In the genomic region with DNA sequence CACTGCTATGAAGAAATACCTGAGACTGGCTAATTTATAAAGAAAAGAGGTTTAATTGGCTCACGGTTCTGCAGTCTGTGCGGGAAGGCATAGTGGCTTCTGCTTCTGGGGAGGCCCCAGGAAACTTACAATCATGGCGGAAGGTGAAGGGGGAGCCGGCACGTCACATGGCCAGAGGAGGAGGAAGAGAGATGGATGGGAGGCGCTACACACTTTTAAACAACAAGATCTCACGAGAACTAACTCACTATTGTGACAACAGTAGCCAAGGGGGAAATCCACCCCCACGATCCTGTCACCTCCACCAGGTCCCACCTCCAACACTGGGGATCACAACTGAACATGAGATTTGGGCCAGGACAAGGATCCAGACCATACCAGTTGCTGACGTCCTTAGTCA, we compare ENCODE assay signal across 28 cellular contexts. TPM values are rescaled to one million over a fixed set of nuclear protein-coding genes. Genes with fewer than 3 reads are reported as not detected.
A peak's percentile ranks its signal among the peaks of the same experiment; 100 is the strongest.
DNase-seq lines count a peak whose midpoint lies in the region; ATAC-seq, FAIRE-seq and TF ChIP-seq lines count a peak whose summit lies in the region.
"Had no signal": no experiment of that assay in that cellular context is flagged by ENCODE, and none has a peak within 500 bp of the region (broad histone marks: within the 10 kb centered on the region; RNA-seq: fewer than 3 reads in every experiment).

No MANE protein-coding gene starts in this region.

- H3K9ac ChIP-seq in GM12878 (ENCODE audit: control insufficient read depth, insufficient read depth, low read length) (no peak overlapping the region), trophoblast cell (ENCODE audit: low read length) (peak overlapping the region; percentile 45)

- H4K20me1 ChIP-seq in GM12878 (ENCODE audit: control insufficient read depth, insufficient read depth) = no peaks in the 10 kb centered on the region

- H3K23ac ChIP-seq in trophoblast cell (ENCODE audit: low read length) = no peak overlapping the region

- H3K4me1 ChIP-seq in GM12878 (ENCODE audit: control insufficient read depth, insufficient read depth, low read length) (no peaks in the 10 kb centered on the region), trophoblast cell (ENCODE audit: control insufficient read depth in 1 of 2, insufficient read depth in 2 of 2, low read length in 2 of 2) (peaks cover 4 to 6% of the 10 kb centered on the region in 2 experiments)

- H2BK12ac ChIP-seq in trophoblast cell (ENCODE audit: low read length) = no peak overlapping the region

- H2AK5ac ChIP-seq in trophoblast cell (ENCODE audit: low read length) = no peak overlapping the region

- no peaks in the 10 kb centered on the region for H3K36me3 Mint-ChIP-seq in CD14-positive monocyte
- H3K36me3 Mint-ChIP-seq: activated naive CD8-positive, alpha-beta T cell treated with anti-CD3 and anti-CD28 coated beads, Interleukin-2, amount 10 ng/mL, durations not matched to agents 7 days and 5 days; brain had no signal

- H3K9me3 ChIP-seq in GM12878 (replicated peaks; ENCODE audit: control insufficient read depth, insufficient read depth, low read length) = no peaks in the 10 kb centered on the region
- peaks cover 4% of the 10 kb centered on the region for H3K9me3 ChIP-seq in trophoblast cell (ENCODE audit: insufficient read depth, low read depth, low read length)
- H3K9me3 ChIP-seq: pancreas had no signal

- H3K4me1 Mint-ChIP-seq in CD14-positive monocyte = peaks cover 18% of the 10 kb centered on the region
- H3K4me1 Mint-ChIP-seq: activated naive CD8-positive, alpha-beta T cell treated with anti-CD3 and anti-CD28 coated beads, Interleukin-2, amount 10 ng/mL, durations not matched to agents 7 days and 5 days had no signal

- H3K27me3 Mint-ChIP-seq in CD14-positive monocyte (ENCODE audit: low read depth in 3 of 3) = peaks cover 1 to 7% (median 5%) of the 10 kb centered on the region in 3 donors
- H3K27me3 Mint-ChIP-seq: brain; CD4-positive, alpha-beta T cell had no signal

- no peak for TF ChIP-seq RAD21 in GM12878 (IDR thresholded peaks at IDR 0.05; ENCODE audit: insufficient read depth, low read depth, low read length)

- POLR2A ChIA-PET in GM12878 (lab: Charles Lee) = no interaction called here

- no peak overlapping the region for H3K18ac ChIP-seq in trophoblast cell (ENCODE audit: low read length)

- no peak overlapping the region for H4K8ac ChIP-seq in trophoblast cell (ENCODE audit: low read depth, low read length)

- DNase-seq in CD14-positive monocyte (ENCODE audit: low spot score) (peak; percentile 48), GM12865 (ENCODE audit: low read depth) (peak; percentile 70), GM12878 (ENCODE audit: low read depth, low spot score) (peak; percentile 1), trophoblast cell (peak in 1 of 2 donors; percentile 25), hippocampal formation (lab: John Stamatoyannopoulos, UW) (no peak)
- DNase-seq: activated CD8-positive, alpha-beta memory T cell treated with anti-CD3 and anti-CD28 coated beads, Interleukin-2, amount 50 U/mL, for 4 hours; activated naive CD8-positive, alpha-beta T cell treated with anti-CD3 and anti-CD28 coated beads, Interleukin-2, amount 10 ng/mL, durations not matched to agents 7 days and 5 days; CD4-positive, alpha-beta T cell; effector memory CD4-positive, alpha-beta T cell; GF-D8; kidney glomerular epithelial cell; mesenchymal stem cell; NCI-H1092; NCI-H187 treated with DMSO at 0.1 percent for 48 hours; NCI-H446; NK-92 treated with Interleukin-12 subunit alpha and Interleukin-12 subunit beta, amount 100 ng/mL, for 24 hours; T-helper 17 cell had no signal

- H3K36me3 ChIP-seq in GM12878 (ENCODE audit: control insufficient read depth in 2 of 2, insufficient read depth in 2 of 2, low read length in 1 of 2) (no peaks in the 10 kb centered on the region), trophoblast cell (ENCODE audit: control insufficient read depth in 1 of 2, insufficient read depth in 2 of 2, low read length in 2 of 2) (no peaks in the 10 kb centered on the region)
- H3K36me3 ChIP-seq: pancreas had no signal

- no peak overlapping the region for H3K14ac ChIP-seq in trophoblast cell (ENCODE audit: low read length)

- H2AFZ ChIP-seq in GM12878 (ENCODE audit: control insufficient read depth, low read depth, low read length) = no peak overlapping the region
- H2AFZ ChIP-seq in trophoblast cell (ENCODE audit: insufficient read depth, low read length, poor library complexity) = no peak overlapping the region

- peak overlapping the region; percentile 32 to 72 for H3K4me3 Mint-ChIP-seq in CD14-positive monocyte
- H3K4me3 Mint-ChIP-seq: activated naive CD8-positive, alpha-beta T cell treated with anti-CD3 and anti-CD28 coated beads, Interleukin-2, amount 10 ng/mL, durations not matched to agents 7 days and 5 days; brain; CD4-positive, alpha-beta T cell; T-helper 17 cell had no signal

- no peaks in the 10 kb centered on the region for H3K79me2 ChIP-seq in GM12878 (ENCODE audit: control insufficient read depth, insufficient read depth, low read length)
- no peaks in the 10 kb centered on the region for H3K79me2 ChIP-seq in trophoblast cell (ENCODE audit: control insufficient read depth, insufficient read depth, low read length, poor library complexity)

- BruUV-seq in GM12878 (replicated peaks; lab: Mats Ljungman, UMichigan) = no TSS peak

- intact Hi-C loops in CD14-positive monocyte (cut with micrococcal nuclease) (no loop called here), GM12878 (cut with micrococcal nuclease; ENCODE audit: unreplicated experiment) (no loop called here)

- H3K4me2 ChIP-seq in GM12878 (ENCODE audit: control insufficient read depth, insufficient read depth) (no peak overlapping the region), trophoblast cell (ENCODE audit: low read length) (no peak overlapping the region)

- no peak for TF ChIP-seq POLR2A in GM12878 (IDR thresholded peaks at IDR 0.05; ENCODE audit: low read depth, low read length)

- RAD21 ChIA-PET in GM12878 (lab: Charles Lee; ENCODE audit: unreplicated experiment) = no interaction called here

- TF ChIP-seq CTCF in CD14-positive monocyte (IDR thresholded peaks at IDR 0.05) (no peak), GM12865 (IDR thresholded peaks at IDR 0.05; ENCODE audit: insufficient read depth, low read depth, low read length, missing control alignments) (no peak), GM12878 (IDR thresholded peaks at IDR 0.05 in 2 of 3, conservative IDR thresholded peaks at IDR 0.05 in 1 of 3; ENCODE audit: control insufficient read depth in 2 of 3, extremely low read depth in 1 of 3, insufficient read depth in 1 of 3, low read depth in 3 of 3, low read length in 3 of 3) (no peak)

- 47% methylated on average over 9 of the region's 9 CpGs for WGBS in GM12878 (ENCODE audit: insufficient coverage, insufficient replicate concordance, low lambda C conversion rate, missing lambda C conversion rate)
- no CpG with 5 or more reads among the region's 9 CpGs for WGBS in trophoblast cell (ENCODE audit: extremely low coverage, insufficient coverage, insufficient read length)

- SMC1A ChIA-PET in GM12878 (lab: Charles Lee; ENCODE audit: uncharacterized antibody, unreplicated experiment) = no interaction called here

- ATAC-seq in GM12878 (no peak), HG02981 (IDR thresholded peaks at IDR 0.05; ENCODE audit: unreplicated experiment) (no peak), GM21717 (IDR thresholded peaks at IDR 0.05; ENCODE audit: unreplicated experiment) (no peak)
- ATAC-seq: esophagus mucosa, pancreas, T-helper 17 cell had no signal

- H4K12ac ChIP-seq in trophoblast cell (ENCODE audit: low read depth, low read length) = no peak overlapping the region

- FAIRE-seq in GM12878 (lab: Jason Lieb, UNC) = no peak
- FAIRE-seq: colon, frontal cortex, HTR-8/SVneo, pancreas had no signal

- H4K91ac ChIP-seq in trophoblast cell (ENCODE audit: low read depth, low read length) = no peak overlapping the region

- H3K27ac ChIP-seq in GM12878 (ENCODE audit: control insufficient read depth, insufficient read depth) = no peak overlapping the region
- H3K27ac ChIP-seq in trophoblast cell (ENCODE audit: low read depth, low read length) = no peak overlapping the region
- H3K27ac ChIP-seq: pancreas, SK-N-MC, VCaP had no signal

- H3K27ac Mint-ChIP-seq in CD14-positive monocyte = peak overlapping the region in 5 of 7 donors; percentile 53 to 80 (median 73)
- H3K27ac Mint-ChIP-seq: activated naive CD8-positive, alpha-beta T cell treated with anti-CD3 and anti-CD28 coated beads, Interleukin-2, amount 10 ng/mL, durations not matched to agents 7 days and 5 days; activated T-helper 2 cell treated with anti-CD3 and anti-CD28 coated beads, Interferon-gamma antibody, Interleukin-2, Interleukin-4, amounts not matched to agents 10 μg/mL and 5 μg/mL and 100 μg/mL, durations not matched to agents 14 hours and 24 hours and 36 hours; brain; CD4-positive, alpha-beta T cell; T-helper 17 cell had no signal

- H2BK120ac ChIP-seq in trophoblast cell (ENCODE audit: insufficient read depth, low read length, poor library complexity) = no peak overlapping the region

- H3K4me3 ChIP-seq in GM12865 (ENCODE audit: low read depth, low read length) (peak overlapping the region; percentile 38), GM12878 (no peak overlapping the region), trophoblast cell (ENCODE audit: low read depth, low read length) (no peak overlapping the region)
- H3K4me3 ChIP-seq: pancreas, SK-N-MC had no signal

- no peaks in the 10 kb centered on the region; a peak in 2 of 4 replicates for H3K27me3 ChIP-seq in GM12878 (replicated peaks in 1 of 2; ENCODE audit: control insufficient read depth in 2 of 2, insufficient read depth in 2 of 2, low read length in 1 of 2)
- H3K27me3 ChIP-seq in trophoblast cell (ENCODE audit: insufficient read depth, low read length) = no peaks in the 10 kb centered on the region
- H3K27me3 ChIP-seq: pancreas had no signal

- H2BK5ac ChIP-seq in trophoblast cell (ENCODE audit: low read depth, low read length, poor library complexity) = no peak overlapping the region

- H3K9me3 Mint-ChIP-seq in CD14-positive monocyte = peaks cover 5 to 13% (median 8%) of the 10 kb centered on the region in 7 donors
- H3K9me3 Mint-ChIP-seq: activated naive CD8-positive, alpha-beta T cell treated with anti-CD3 and anti-CD28 coated beads, Interleukin-2, amount 10 ng/mL, durations not matched to agents 7 days and 5 days; activated T-helper 2 cell treated with anti-CD3 and anti-CD28 coated beads, Interferon-gamma antibody, Interleukin-2, Interleukin-4, amounts not matched to agents 10 μg/mL and 5 μg/mL and 100 μg/mL, durations not matched to agents 14 hours and 24 hours and 36 hours; CD4-positive, alpha-beta T cell had no signal

- TF ChIP-seq EP300 in GM12878 (IDR thresholded peaks at IDR 0.05; ENCODE audit: borderline replicate concordance in 1 of 2, control insufficient read depth in 1 of 2, low read depth in 2 of 2, low read length in 2 of 2) = no peak

- in situ Hi-C loops in GM12878 (cut with MboI) = no loop called here

- no peaks in the 10 kb centered on the region for H3K79me1 ChIP-seq in trophoblast cell (ENCODE audit: low read length)

- H3K4ac ChIP-seq in trophoblast cell (ENCODE audit: low read depth, low read length) = no peak overlapping the region

- CTCF ChIA-PET in GM12878 (lab: Yijun Ruan, JAX) = no interaction called here

RNA-seq across cellular contexts. Expression of gene INPP5A, which starts 26.5 kb away (rescaled TPM):
- polyA plus RNA-seq in CD14-positive monocyte (1 to 10 TPM in 1 of 2 donors, under 1 TPM in 1; 0.87 to 2.9 TPM), GM12878 (2011; rRNA removed) (12.3 and 14.7 TPM in 2 replicates), GM12878 (2014; fragmentation: Illumina TruSeq; extraction: Trizol) (4.8 and 4.9 TPM in 2 replicates), GM12878 (2014; fragmentation: Nextera tagmentation; extraction: Ambion mirVana) (1 to 10 TPM in 1 of 2 experiments, under 1 TPM in 1; 0.52 to 1.7 TPM), GM12878 (2014; rRNA removed) (8.0 and 9.0 TPM in 2 replicates), GM12878 (2016; fragmentation: Nextera tagmentation; extraction: Ambion mirVana) (under 1 TPM; 0.69 to 0.74 TPM)
- 48.1 and 49.5 TPM in 2 replicates for total RNA-seq in GM12878 (2013; cell fraction: nucleolus; rRNA removed)
- total RNA-seq in GM12878 (2014; rRNA removed) (9.3 and 12.8 TPM in 2 replicates), GM12878 (2014; rRNA removed; fragmentation: Illumina TruSeq; extraction: Trizol) (7.8 and 8.8 TPM in 2 replicates), GM12878 (2021) (13.3 and 15.0 TPM in 2 replicates)
- 2.9 TPM for polyA plus RNA-seq in GM12878 (2011; ENCODE audit: low read depth)
- polyA plus RNA-seq in GM12878 (2011; cell fraction: cytosol; rRNA removed) = 11.5 and 13.5 TPM in 2 replicates
- 22.4 and 29.0 TPM in 2 replicates for polyA plus RNA-seq in GM12878 (2011; cell fraction: nucleus; rRNA removed)
- polyA plus RNA-seq in GM12878 (2012) = 3.6 and 5.4 TPM in 2 replicates
- 18.4 and 20.3 TPM in 2 replicates for polyA minus RNA-seq in GM12878 (2011; rRNA and poly(A)+ RNA removed)
- 8.1 and 10.2 TPM in 2 replicates for polyA minus RNA-seq in GM12878 (2011; cell fraction: cytosol; rRNA and poly(A)+ RNA removed)
- 27.4 and 28.0 TPM in 2 replicates for polyA minus RNA-seq in GM12878 (2011; cell fraction: nucleus; rRNA and poly(A)+ RNA removed)
- 25.7 and 25.9 TPM in 2 replicates for polyA plus RNA-seq in trophoblast cell (2013)

Comparison
In these comparisons a context has a peak if more than half of its experiments do, and no peak if none do; other contexts are left out.
1. DNase-seq: peak in CD14-positive monocyte (single experiment), GM12865 (single experiment) and GM12878 (single experiment); none in hippocampal formation (0 of 2).